ENCODE assay signal across 25 cellular contexts in genomic region chr14:20711275-20712069, GRCh38. TPM values are rescaled to one million over a fixed set of nuclear protein-coding genes. Genes with fewer than 3 reads are reported as not detected.
"Had no signal": no experiment of that assay in that cellular context is flagged by ENCODE, and none has a peak within 500 bp of the region (broad histone marks: within the 10 kb centered on the region; RNA-seq: fewer than 3 reads in every experiment).

No MANE protein-coding gene starts in this region.

- ATAC-seq: activated naive CD4-positive, alpha-beta T cell treated with anti-CD3 and anti-CD28 coated beads, Interleukin-2, amount 50 U/mL, for 72 hours; esophagus mucosa; left cardiac atrium; natural killer cell; stimulated activated naive B cell treated with anti-CD40 and anti-IgM and Interleukin-4, amounts not matched to agents 10 μg/mL and 1 μg/mL and 100 μg/mL, for 72 hours; T-helper 17 cell had no signal

- H3K4me3 ChIP-seq: sigmoid colon, smooth muscle cell, thoracic aorta had no signal

- H3K27ac ChIP-seq: sigmoid colon, thoracic aorta had no signal

- H3K4me1 ChIP-seq: sigmoid colon had no signal

- H3K36me3 ChIP-seq: sigmoid colon, thoracic aorta had no signal

- DNase-seq: activated CD4-positive, alpha-beta T cell treated with anti-CD3 and anti-CD28 coated beads for 1 hour; activated CD4-positive, alpha-beta T cell treated with anti-CD3 and anti-CD28 coated beads, Interleukin-2, amount 50 U/mL, for 1 hour; activated T-cell treated with anti-CD3 and anti-CD28 coated beads, Interleukin-2, amount 50 U/mL, for 1 hour; aorta; effector CD8-positive, alpha-beta T cell; left cardiac atrium; natural killer cell; retina; sigmoid colon; stimulated activated CD4-positive, alpha-beta T cell treated with anti-CD3 and anti-CD28 coated beads, Interleukin-15, amount 100 ng/mL, for 24 hours; stimulated activated naive B cell treated with anti-CD40 and anti-IgM and Interleukin-4, amounts not matched to agents 10 μg/mL and 1 μg/mL and 100 μg/mL, for 72 hours; SW 1271; T-helper 17 cell had no signal

- H3K9me3 ChIP-seq: sigmoid colon, thoracic aorta had no signal

- H3K27me3 ChIP-seq: sigmoid colon had no signal

RNA-seq across cellular contexts. Expression of gene EDDM3A, which starts 34.2 kb away (rescaled TPM):
- total RNA-seq: activated naive CD4-positive, alpha-beta T cell treated with anti-CD3 and anti-CD28 coated beads, Interleukin-2, amount 50 U/mL, for 72 hours; aorta; cardiac septum; chondrocyte; esophagus mucosa; frontal cortex; left cardiac atrium; lower leg skin; mesothelial cell of epicardium; natural killer cell; osteoblast; progenitor cell of endocrine pancreas; sigmoid colon; smooth muscle cell; T-helper 17 cell; thoracic aorta had no signal
- polyA plus RNA-seq: adipose tissue, aorta, sigmoid colon, smooth muscle cell had no signal

RNA-seq across cellular contexts. Expression of gene EDDM3B, which starts 56.7 kb away (rescaled TPM):
- total RNA-seq: activated naive CD4-positive, alpha-beta T cell treated with anti-CD3 and anti-CD28 coated beads, Interleukin-2, amount 50 U/mL, for 72 hours; aorta; cardiac septum; chondrocyte; esophagus mucosa; frontal cortex; left cardiac atrium; lower leg skin; mesothelial cell of epicardium; natural killer cell; osteoblast; progenitor cell of endocrine pancreas; sigmoid colon; smooth muscle cell; T-helper 17 cell; thoracic aorta had no signal
- polyA plus RNA-seq: adipose tissue, aorta, sigmoid colon, smooth muscle cell had no signal
